In genomic region chr19:4182082-4182926, GRCh38 we compare ENCODE assay signal across 1 cellular context.
A peak's percentile ranks its signal among the peaks of the same experiment; 100 is the strongest.
TF ChIP-seq lines count a peak whose summit lies in the region.

TSS of gene ANKRD24 (plus strand) at chr19:4182689. CDS start at chr19:4186426, 3,737 bp downstream.
TSS of gene SIRT6 (minus strand) at chr19:4182563. CDS start at chr19:4182539, 24 bp downstream.

TF ChIP-seq in HepG2, 621 proteins besides CTCF, POLR2A, EP300 and RAD21 (continued from another document and continues in another):
- TF ChIP-seq ZNF687 (CRISPR knock-in tag; IDR thresholded peaks at IDR 0.05) (peak; percentile 88), LBX2 (CRISPR knock-in tag; IDR thresholded peaks at IDR 0.05; ENCODE audit: borderline replicate concordance) (no peak), TMF1 (CRISPR knock-in tag; IDR thresholded peaks at IDR 0.05; ENCODE audit: low read depth) (0 out of 2 replicates have a peak, but pooled peaks have one; percentile 70), CEBPZ (IDR thresholded peaks at IDR 0.05; ENCODE audit: low read length) (no peak), E2F5 (CRISPR knock-in tag; conservative IDR thresholded peaks at IDR 0.05) (no peak), PHF8 (CRISPR knock-in tag; IDR thresholded peaks at IDR 0.05) (peak; percentile 87), NR2F1 (CRISPR knock-in tag; IDR thresholded peaks at IDR 0.05) (no peak), ZNF749 (CRISPR knock-in tag; IDR thresholded peaks at IDR 0.05; ENCODE audit: borderline replicate concordance) (no peak), LCORL (IDR thresholded peaks at IDR 0.05) (no peak), LCORL (CRISPR knock-in tag; IDR thresholded peaks at IDR 0.05) (peak; percentile 69), CC2D1A (CRISPR knock-in tag; IDR thresholded peaks at IDR 0.05) (no peak), ZNF570 (CRISPR knock-in tag; IDR thresholded peaks at IDR 0.05; ENCODE audit: borderline replicate concordance) (no peak), USF2 (IDR thresholded peaks at IDR 0.05; ENCODE audit: low read depth, low read length) (no peak), USF2 (CRISPR knock-in tag; IDR thresholded peaks at IDR 0.05; ENCODE audit: borderline replicate concordance) (no peak), FOXP4 (CRISPR knock-in tag; IDR thresholded peaks at IDR 0.05) (peak; percentile 53; the same call in 1 of the 2 replicates), ZMYM3 (CRISPR knock-in tag; IDR thresholded peaks at IDR 0.05) (peak; percentile 98), FOXO1 (CRISPR knock-in tag; IDR thresholded peaks at IDR 0.05) (peak; percentile 31; the same call in 1 of the 2 replicates), U2AF2 (IDR thresholded peaks at IDR 0.05; ENCODE audit: low read depth, low read length) (no peak), SMARCE1 (IDR thresholded peaks at IDR 0.05; ENCODE audit: borderline replicate concordance) (no peak), ZNF609 (CRISPR knock-in tag; IDR thresholded peaks at IDR 0.05; ENCODE audit: borderline replicate concordance) (no peak), KDM5A (IDR thresholded peaks at IDR 0.05; ENCODE audit: borderline replicate concordance, low read length) (peak; percentile 97), ZNF777 (CRISPR knock-in tag; IDR thresholded peaks at IDR 0.05) (peak; percentile 43; the same call in 1 of the 2 replicates), SMARCC2 (IDR thresholded peaks at IDR 0.05) (no peak), ZNF275 (CRISPR knock-in tag; IDR thresholded peaks at IDR 0.05; ENCODE audit: borderline replicate concordance) (no peak; the same call in 1 of the 2 replicates), SCMH1 (CRISPR knock-in tag; IDR thresholded peaks at IDR 0.05; ENCODE audit: borderline replicate concordance) (no peak)
